In the genomic region with DNA sequence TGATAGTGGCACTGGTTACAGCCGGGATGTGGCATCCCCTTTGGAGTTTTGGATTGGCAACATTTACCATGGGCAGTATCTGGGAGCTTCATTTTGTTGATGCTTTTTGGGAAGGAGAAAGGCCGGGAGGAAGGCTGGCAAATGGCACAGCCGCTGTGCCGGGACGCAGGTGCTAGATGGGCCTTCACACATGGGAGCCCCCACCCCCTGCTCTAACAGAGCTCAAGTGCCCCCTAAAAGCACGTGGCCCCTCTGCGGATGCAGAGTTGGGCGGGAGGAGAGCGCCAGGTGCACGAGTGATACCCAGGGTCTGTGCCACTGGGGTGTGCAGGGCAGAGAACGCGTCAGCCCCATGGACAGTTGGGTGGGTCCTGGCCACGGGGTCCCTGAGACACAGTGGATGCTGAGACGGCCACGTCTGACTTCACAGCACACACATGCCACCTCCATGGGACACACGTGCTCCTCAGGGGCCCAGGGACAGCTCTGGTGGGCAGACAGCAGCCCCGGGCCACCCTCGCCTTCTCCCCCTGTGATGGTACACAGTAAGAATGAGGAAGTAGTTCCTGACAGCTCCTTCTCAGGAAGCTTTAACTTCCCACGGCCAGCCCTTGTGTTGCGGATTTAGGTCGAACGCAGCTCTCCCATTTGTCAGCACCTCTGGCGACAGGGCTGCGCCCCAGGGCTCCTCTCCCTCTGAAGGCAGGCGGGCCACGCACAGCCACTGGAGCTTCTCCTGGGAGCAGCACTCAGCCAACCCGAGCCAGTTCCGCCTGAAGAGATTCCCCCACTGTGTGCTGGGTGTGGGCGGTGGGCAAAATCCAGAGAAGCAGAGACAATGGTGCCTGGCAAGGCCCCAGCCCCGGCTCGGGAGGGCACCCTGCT, we compare ENCODE assay signal across 23 cellular contexts. TPM values are rescaled to one million over a fixed set of nuclear protein-coding genes. Genes with fewer than 3 reads are reported as not detected.
A peak's percentile ranks its signal among the peaks of the same experiment; 100 is the strongest.
DNase-seq lines count a peak whose midpoint lies in the region; ATAC-seq and TF ChIP-seq lines count a peak whose summit lies in the region.
"Had no signal": no experiment of that assay in that cellular context is flagged by ENCODE, and none has a peak within 500 bp of the region (broad histone marks: within the 10 kb centered on the region; RNA-seq: fewer than 3 reads in every experiment).

No MANE protein-coding gene starts in this region.

- no peak overlapping the region for H4K5ac ChIP-seq in mesendoderm (ENCODE audit: low read length)

- no peaks in the 10 kb centered on the region for H3K4me1 ChIP-seq in mesendoderm (ENCODE audit: control insufficient read depth, low read depth, low read length)
- H3K4me1 ChIP-seq: gastroesophageal sphincter had no signal

- no peaks in the 10 kb centered on the region for H3K79me1 ChIP-seq in mesendoderm (ENCODE audit: low read length)

- H3K9me3 ChIP-seq in WERI-Rb-1 (ENCODE audit: severe bottlenecking) = no peaks in the 10 kb centered on the region
- H3K9me3 ChIP-seq: gastroesophageal sphincter, suprapubic skin had no signal

- H2BK5ac ChIP-seq in mesendoderm (ENCODE audit: low read length) = no peak overlapping the region

- ATAC-seq in HG03442 (IDR thresholded peaks at IDR 0.05; ENCODE audit: unreplicated experiment) = no peak
- ATAC-seq: activated CD8-positive, alpha-beta T cell treated with anti-CD3 and anti-CD28 coated beads, Interleukin-2, amount 10 ng/mL, durations not matched to agents 7 days and 5 days; gastroesophageal sphincter; natural killer cell treated with Interleukin-12 subunit alpha and Interleukin-12 subunit beta and Interleukin-15 and Interleukin-18, amount 100 ng/mL, for 72 hours; stimulated activated effector memory CD8-positive, alpha-beta T cell treated with anti-CD3 and anti-CD28 coated beads, Interleukin-12 subunit alpha, Interleukin-12 subunit beta, amount 100 ng/mL, for 72 hours had no signal

- H2BK15ac ChIP-seq in mesendoderm (replicated peaks; ENCODE audit: low read depth) = no peak overlapping the region

- no peak overlapping the region for H3K4ac ChIP-seq in mesendoderm (ENCODE audit: low read depth, low read length)

- no peak for TF ChIP-seq EP300 in Ishikawa (IDR thresholded peaks at IDR 0.05; ENCODE audit: borderline replicate concordance)

- no peaks in the 10 kb centered on the region for H3K79me2 ChIP-seq in mesendoderm (ENCODE audit: control insufficient read depth, insufficient read depth, low read length)
- H3K79me2 ChIP-seq: hepatocyte had no signal

- H3K56ac ChIP-seq in mesendoderm (ENCODE audit: low read length) = no peak overlapping the region

- H3K27me3 ChIP-seq in WERI-Rb-1 (ENCODE audit: insufficient read depth, low read depth, severe bottlenecking) = peaks cover 57% of the 10 kb centered on the region
- H3K27me3 ChIP-seq in mesendoderm (ENCODE audit: insufficient read depth, low read length, poor library complexity) = no peaks in the 10 kb centered on the region
- H3K27me3 ChIP-seq: hepatocyte had no signal

- H2BK120ac ChIP-seq in mesendoderm (ENCODE audit: low read depth, low read length) = no peak overlapping the region

- H4K8ac ChIP-seq in mesendoderm (ENCODE audit: low read depth, low read length) = no peak overlapping the region

- H3K36me3 ChIP-seq in WERI-Rb-1 = no peaks in the 10 kb centered on the region
- no peaks in the 10 kb centered on the region for H3K36me3 ChIP-seq in mesendoderm (ENCODE audit: control insufficient read depth, insufficient read depth, low read length)
- H3K36me3 ChIP-seq: gastroesophageal sphincter, suprapubic skin had no signal

- H3K23ac ChIP-seq in mesendoderm (ENCODE audit: low read length) = no peak overlapping the region

- TF ChIP-seq CTCF in WERI-Rb-1 (IDR thresholded peaks at IDR 0.05; ENCODE audit: low read depth, low read length) = no peak

- WGBS in mesendoderm (ENCODE audit: extremely low coverage, insufficient coverage, low lambda C conversion rate) = no CpG with 5 or more reads among the region's 31 CpGs

- H3K27ac ChIP-seq in WERI-Rb-1 (no peak overlapping the region), mesendoderm (ENCODE audit: low read depth, low read length) (no peak overlapping the region)
- H3K27ac ChIP-seq: gastroesophageal sphincter, suprapubic skin had no signal

- H3K4me3 ChIP-seq in WERI-Rb-1 (ENCODE audit: low read depth, low read length) (peak overlapping the region; percentile 0; the same call in 1 of the 2 replicates), mesendoderm (ENCODE audit: low read length) (no peak overlapping the region)
- H3K4me3 ChIP-seq: gastroesophageal sphincter, hepatocyte, lung, suprapubic skin had no signal

- DNase-seq in CD1c-positive myeloid dendritic cell (ENCODE audit: extremely low spot score) (peak; percentile 78), WERI-Rb-1 (peak; percentile 60), mesendoderm (peak; percentile 18), NCI-H345 treated with DMSO at 0.1 percent for 48 hours (lab: John Stamatoyannopoulos, UW; ENCODE audit: unreplicated experiment) (no peak), middle frontal gyrus (ENCODE audit: extremely low spot score, low spot score) (no peak)
- no peak for DNase-seq in activated CD4-positive, alpha-beta T cell treated with anti-CD3 and anti-CD28 coated beads, Interleukin-2, amount 50 U/mL, for 1 hour
- DNase-seq: activated CD8-positive, alpha-beta T cell treated with anti-CD3 and anti-CD28 coated beads, Interleukin-2, amount 10 ng/mL, durations not matched to agents 7 days and 5 days; activated naive CD4-positive, alpha-beta T cell treated with anti-CD3 and anti-CD28 coated beads, Interleukin-2, amount 50 U/mL, for 16 hours; CD4-positive, CD25-positive, alpha-beta regulatory T cell; dermis blood vessel endothelial cell; DMS79 treated with DMSO at 0.1 percent for 48 hours; kidney glomerular epithelial cell; NCI-H1694; NCI-H510A; SHP77 had no signal

- no peak overlapping the region for H2AK5ac ChIP-seq in mesendoderm (ENCODE audit: low read length)

- H3K9ac ChIP-seq in mesendoderm (ENCODE audit: low read length) = no peak overlapping the region

- H3K18ac ChIP-seq in mesendoderm (ENCODE audit: low read length) = no peak overlapping the region

- H3K4me2 ChIP-seq in mesendoderm (ENCODE audit: low read length) = no peak overlapping the region

- TF ChIP-seq RAD21 in Ishikawa (IDR thresholded peaks at IDR 0.05; ENCODE audit: low read depth) = no peak

TF ChIP-seq in Ishikawa, 13 proteins besides CTCF, POLR2A, EP300 and RAD21:
- TF ChIP-seq NFIC (IDR thresholded peaks at IDR 0.05) (peak; percentile 34; the same call in 1 of the 2 replicates), YY1 (IDR thresholded peaks at IDR 0.05; ENCODE audit: low read depth) (no peak), EGR1 (IDR thresholded peaks at IDR 0.05) (peak; percentile 71), REST (IDR thresholded peaks at IDR 0.05; ENCODE audit: low read depth) (no peak), CREB1 (IDR thresholded peaks at IDR 0.05; ENCODE audit: low read depth) (no peak), USF1 (IDR thresholded peaks at IDR 0.05) (no peak), CEBPB (IDR thresholded peaks at IDR 0.05) (no peak), ZBTB7A (IDR thresholded peaks at IDR 0.05; ENCODE audit: low read depth) (no peak), TAF1 (IDR thresholded peaks at IDR 0.05; ENCODE audit: low read depth) (no peak), TEAD4 (IDR thresholded peaks at IDR 0.05) (no peak), TCF12 (IDR thresholded peaks at IDR 0.05; ENCODE audit: low read depth) (0 out of 2 replicates have a peak, but pooled peaks have one; percentile 13), FOXM1 (IDR thresholded peaks at IDR 0.05; ENCODE audit: borderline replicate concordance, low read depth) (no peak)
- TF ChIP-seq, protein P1, sequence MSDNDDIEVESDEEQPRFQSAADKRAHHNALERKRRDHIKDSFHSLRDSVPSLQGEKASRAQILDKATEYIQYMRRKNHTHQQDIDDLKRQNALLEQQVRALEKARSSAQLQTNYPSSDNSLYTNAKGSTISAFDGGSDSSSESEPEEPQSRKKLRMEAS (IDR thresholded peaks at IDR 0.05) = peak; percentile 29; the same call in 1 of the 2 replicates

RNA-seq across cellular contexts. Expression of gene SLC9A3, which starts 10.8 kb away (rescaled TPM):
- 1.1 TPM for polyA plus RNA-seq in mesendoderm (2013, experiment 1 of 2)
- polyA plus RNA-seq in mesendoderm (2013, experiment 2 of 2) = 1.1 TPM

Comparison
In these comparisons a context has a peak if more than half of its experiments do, and no peak if none do; other contexts are left out.
1. DNase-seq: peak in CD1c-positive myeloid dendritic cell (single experiment), WERI-Rb-1 (single experiment) and mesendoderm (single experiment); none in activated CD4-positive, alpha-beta T cell treated with anti-CD3 and anti-CD28 coated beads, Interleukin-2, amount 50 U/mL, for 1 hour (single experiment), NCI-H345 treated with DMSO at 0.1 percent for 48 hours (single experiment) and middle frontal gyrus (single experiment).